Comparison of ENCODE assay signal across 8 cellular contexts in genomic region chrX:103175944-103176753, GRCh38.
A peak's percentile ranks its signal among the peaks of the same experiment; 100 is the strongest.
DNase-seq lines count a peak whose midpoint lies in the region; ATAC-seq lines count a peak whose summit lies in the region.

No MANE protein-coding gene starts in this region.

- no peaks in the 10 kb centered on the region for H3K9me3 Mint-ChIP-seq in central memory CD8-positive, alpha-beta T cell

- H3K4me1 Mint-ChIP-seq in central memory CD8-positive, alpha-beta T cell, result peaks cover 4% of the 10 kb centered on the region

- H3K36me3 Mint-ChIP-seq in central memory CD8-positive, alpha-beta T cell (ENCODE audit: insufficient read depth), result no peaks in the 10 kb centered on the region

- peak overlapping the region; percentile 62 for H3K4me3 Mint-ChIP-seq in central memory CD8-positive, alpha-beta T cell

- ATAC-seq in GM21825 (IDR thresholded peaks at IDR 0.05; ENCODE audit: unreplicated experiment), result peak; percentile 58
- ATAC-seq in central memory CD8-positive, alpha-beta T cell (replicated peaks; ENCODE audit: extremely low read depth, poor library complexity, severe bottlenecking), result no peak
- ATAC-seq in HG03175 (IDR thresholded peaks at IDR 0.05; ENCODE audit: unreplicated experiment), result no peak

- no peak overlapping the region for H3K27ac Mint-ChIP-seq in central memory CD8-positive, alpha-beta T cell (ENCODE audit: low read depth)

- DNase-seq in DMS79 (lab: John Stamatoyannopoulos, UW), result peak; percentile 6
- DNase-seq in NCI-H1436 (lab: John Stamatoyannopoulos, UW), result peak; percentile 36
- DNase-seq in activated CD4-positive, CD25-positive, alpha-beta regulatory T cell treated with anti-CD3 and anti-CD28 coated beads, Interleukin-2, amount 50 U/mL, for 72 hours, result peak; percentile 63
- peak; percentile 13 to 33 for DNase-seq in central memory CD8-positive, alpha-beta T cell (ENCODE audit: low spot score in 2 of 2)
- peak; percentile 63 for DNase-seq in left kidney (ENCODE audit: low read depth, low spot score)
- DNase-seq in stimulated activated CD4-positive, alpha-beta T cell treated with anti-CD3 and anti-CD28 coated beads, TNF-alpha, amount 100 ng/mL, for 1 hour (ENCODE audit: low read depth in 3 of 3, low spot score in 1 of 3), result peak in 2 of 3 donors; percentile 9 to 31

- H3K27me3 Mint-ChIP-seq in central memory CD8-positive, alpha-beta T cell, result peaks cover 15% of the 10 kb centered on the region

Comparison
In these comparisons a context has a peak if more than half of its experiments do, and no peak if none do; other contexts are left out.
1. DNase-seq: peak in every context shown above with its lines; median percentile 63 in activated CD4-positive, CD25-positive, alpha-beta regulatory T cell treated with anti-CD3 and anti-CD28 coated beads, Interleukin-2, amount 50 U/mL, for 72 hours; 63 in left kidney; 36 in NCI-H1436; 23 in central memory CD8-positive, alpha-beta T cell; 20 in stimulated activated CD4-positive, alpha-beta T cell treated with anti-CD3 and anti-CD28 coated beads, TNF-alpha, amount 100 ng/mL, for 1 hour; 6 in DMS79.